Comparison of ENCODE assay signal across 7 cellular contexts in genomic region chr2:73970850-73971471, GRCh38. TPM values are rescaled to one million over a fixed set of nuclear protein-coding genes. Genes with fewer than 3 reads are reported as not detected.
A peak's percentile ranks its signal among the peaks of the same experiment; 100 is the strongest.
DNase-seq lines count a peak whose midpoint lies in the region; ATAC-seq and TF ChIP-seq lines count a peak whose summit lies in the region.

No MANE protein-coding gene starts in this region.

- DNase-seq in GM13976 (ENCODE audit: low spot score) (peak; percentile 50), activated B cell treated with CpG ODN at 0.5 μM for 24 hours (no peak), foreskin keratinocyte (no peak)
- peak; percentile 22 to 68 for DNase-seq in stimulated activated effector memory CD8-positive, alpha-beta T cell treated with anti-CD3 and anti-CD28 coated beads, Interleukin-12 subunit alpha, Interleukin-12 subunit beta, amount 100 ng/mL, for 72 hours (ENCODE audit: low spot score in 2 of 2)

- intact Hi-C loops in activated B cell treated with CpG ODN at 0.5 μM for 24 hours (cut with micrococcal nuclease), result loop anchor here (1.0 to 2.0 kb wide), 3 partner anchors 8 to 44 kb away; partner anchors contain the start of genes DGUOK and TET3

- no peaks in the 10 kb centered on the region for H3K27me3 Mint-ChIP-seq in activated B cell treated with CpG ODN at 0.5 μM for 24 hours

- ATAC-seq in GM21576 (IDR thresholded peaks at IDR 0.05; ENCODE audit: unreplicated experiment), result peak; percentile 74
- ATAC-seq in activated B cell treated with CpG ODN at 0.5 μM for 24 hours (ENCODE audit: low read depth), result peak; percentile 78
- peak; percentile 41 for ATAC-seq in gastroesophageal sphincter
- peak; percentile 89 for ATAC-seq in stimulated activated effector memory CD8-positive, alpha-beta T cell treated with anti-CD3 and anti-CD28 coated beads, Interleukin-12 subunit alpha, Interleukin-12 subunit beta, amount 100 ng/mL, for 72 hours
- ATAC-seq in foreskin keratinocyte, result no peak

- 24 to 46% methylated on average over 3 to 5 of the region's 7 CpGs for WGBS in gastroesophageal sphincter (ENCODE audit: low coverage in 1 of 2), 2 donors

- POLR2A ChIA-PET in activated B cell treated with CpG ODN at 0.5 μM for 24 hours (lab: Charles Lee), result interaction anchor here (0.5 to 1.9 kb wide), 10 partner anchors 11 to 282 kb away, joined by 3 to 9 read pairs (median 4); no protein-coding TSS in a partner anchor

- CTCF ChIA-PET in activated B cell treated with CpG ODN at 0.5 μM for 24 hours (lab: Charles Lee), result interaction anchor here (0.6 to 1.1 kb wide), 2 partner anchors 31 to 366 kb away, joined by 3 read pairs; no protein-coding TSS in a partner anchor

- no peak for TF ChIP-seq POLR2A in gastroesophageal sphincter (IDR thresholded peaks at IDR 0.05)

- H3K4me1 ChIP-seq in KMS-11 (ENCODE audit: low read depth, poor library complexity, severe bottlenecking), result peaks cover 44% of the 10 kb centered on the region
- peaks cover 0 to 21% (median 10%) of the 10 kb centered on the region in 3 donors for H3K4me1 ChIP-seq in gastroesophageal sphincter
- no peaks in the 10 kb centered on the region for H3K4me1 ChIP-seq in foreskin keratinocyte

- H3K4me3 ChIP-seq in KMS-11 (IDR thresholded peaks at IDR 0.05; ENCODE audit: insufficient read depth, low read depth, low read length) (no peak overlapping the region), gastroesophageal sphincter (no peak overlapping the region)

- H4K20me1 ChIP-seq in KMS-11 (ENCODE audit: insufficient read depth), result no peaks in the 10 kb centered on the region

- in situ Hi-C loops in GM13976 (cut with MboI; ENCODE audit: low sequenced_read_pairs, unreplicated experiment), result no loop called here

- TF ChIP-seq CTCF in GM13976 (IDR thresholded peaks at IDR 0.05; ENCODE audit: borderline replicate concordance, control extremely low read depth, extremely low read depth, insufficient read depth, missing control alignments), result no peak
- no peak for TF ChIP-seq CTCF in KMS-11 (conservative IDR thresholded peaks at IDR 0.05; ENCODE audit: low read depth, low read length)
- no peak for TF ChIP-seq CTCF in activated B cell treated with CpG ODN at 0.5 μM for 24 hours (IDR thresholded peaks at IDR 0.05)
- TF ChIP-seq CTCF in gastroesophageal sphincter (IDR thresholded peaks at IDR 0.05), result no peak
- TF ChIP-seq CTCF in foreskin keratinocyte (conservative IDR thresholded peaks at IDR 0.05), result no peak

- H3K27ac Mint-ChIP-seq in activated B cell treated with CpG ODN at 0.5 μM for 24 hours, result peak overlapping the region; percentile 54
- H3K27ac Mint-ChIP-seq in stimulated activated effector memory CD8-positive, alpha-beta T cell treated with anti-CD3 and anti-CD28 coated beads, Interleukin-12 subunit alpha, Interleukin-12 subunit beta, amount 100 ng/mL, for 72 hours, result peak overlapping the region; percentile 78

- peak overlapping the region; percentile 20; the same call in 1 of the 2 replicates for H3K9ac ChIP-seq in KMS-11

- H3K27ac ChIP-seq in KMS-11, result peak overlapping the region; percentile 58
- peak overlapping the region in 2 of 4 donors; percentile 10 to 49 for H3K27ac ChIP-seq in gastroesophageal sphincter
- no peak overlapping the region for H3K27ac ChIP-seq in foreskin keratinocyte

- H3K27me3 ChIP-seq in KMS-11 (ENCODE audit: insufficient read depth, low read depth), result no peaks in the 10 kb centered on the region
- H3K27me3 ChIP-seq in gastroesophageal sphincter, result no peaks in the 10 kb centered on the region
- H3K27me3 ChIP-seq in foreskin keratinocyte, result no peaks in the 10 kb centered on the region

- peaks cover 49% of the 10 kb centered on the region for H3K4me1 Mint-ChIP-seq in activated B cell treated with CpG ODN at 0.5 μM for 24 hours
- H3K4me1 Mint-ChIP-seq in stimulated activated effector memory CD8-positive, alpha-beta T cell treated with anti-CD3 and anti-CD28 coated beads, Interleukin-12 subunit alpha, Interleukin-12 subunit beta, amount 100 ng/mL, for 72 hours, result peaks cover 35% of the 10 kb centered on the region

- no peaks in the 10 kb centered on the region for H3K36me3 Mint-ChIP-seq in activated B cell treated with CpG ODN at 0.5 μM for 24 hours (ENCODE audit: low read depth)
- peaks cover 6% of the 10 kb centered on the region for H3K36me3 Mint-ChIP-seq in stimulated activated effector memory CD8-positive, alpha-beta T cell treated with anti-CD3 and anti-CD28 coated beads, Interleukin-12 subunit alpha, Interleukin-12 subunit beta, amount 100 ng/mL, for 72 hours

- H3K4me3 Mint-ChIP-seq in activated B cell treated with CpG ODN at 0.5 μM for 24 hours, result peak overlapping the region; percentile 72
- H3K4me3 Mint-ChIP-seq in stimulated activated effector memory CD8-positive, alpha-beta T cell treated with anti-CD3 and anti-CD28 coated beads, Interleukin-12 subunit alpha, Interleukin-12 subunit beta, amount 100 ng/mL, for 72 hours, result peak overlapping the region; percentile 60

- no peaks in the 10 kb centered on the region for H3K9me3 Mint-ChIP-seq in activated B cell treated with CpG ODN at 0.5 μM for 24 hours
- H3K9me3 Mint-ChIP-seq in stimulated activated effector memory CD8-positive, alpha-beta T cell treated with anti-CD3 and anti-CD28 coated beads, Interleukin-12 subunit alpha, Interleukin-12 subunit beta, amount 100 ng/mL, for 72 hours, result no peaks in the 10 kb centered on the region

- peak overlapping the region; percentile 77 for H3K4me2 ChIP-seq in KMS-11

- no peaks in the 10 kb centered on the region for H3K79me2 ChIP-seq in KMS-11 (ENCODE audit: insufficient read depth, low read depth)

- H3K9me3 ChIP-seq in gastroesophageal sphincter, result no peaks in the 10 kb centered on the region

- no peak for TF ChIP-seq EP300 in gastroesophageal sphincter (IDR thresholded peaks at IDR 0.05)

- H2AFZ ChIP-seq in KMS-11 (ENCODE audit: low read depth), result peak overlapping the region; percentile 61

- H3K36me3 ChIP-seq in KMS-11 (ENCODE audit: insufficient read depth), result no peaks in the 10 kb centered on the region
- H3K36me3 ChIP-seq in gastroesophageal sphincter, result no peaks in the 10 kb centered on the region

RNA-seq across cellular contexts. Expression of gene TET3, which starts 13.7 kb away (rescaled TPM):
- total RNA-seq in activated B cell treated with CpG ODN at 0.5 μM for 24 hours (52.6 and 60.1 TPM in 2 replicates), gastroesophageal sphincter (1 to 10 TPM; 3.3 to 8.9 (median 5.8) TPM), foreskin keratinocyte (5.2 and 5.5 TPM in 2 replicates)
- 0.76 and 0.85 TPM in 2 replicates for polyA plus RNA-seq in foreskin keratinocyte

RNA-seq across cellular contexts. Expression of gene DGUOK, which starts 44.3 kb away (rescaled TPM):
- total RNA-seq in activated B cell treated with CpG ODN at 0.5 μM for 24 hours (70.1 and 77.4 TPM in 2 replicates), gastroesophageal sphincter (10 to 100 TPM; 32.6 to 61.3 (median 38.6) TPM), foreskin keratinocyte (87.6 and 89.1 TPM in 2 replicates)
- 141 and 144 TPM in 2 replicates for polyA plus RNA-seq in foreskin keratinocyte

Comparison
In these comparisons a context has a peak if more than half of its experiments do, and no peak if none do; other contexts are left out.
1. DNase-seq: peak in GM13976 (single experiment) and stimulated activated effector memory CD8-positive, alpha-beta T cell treated with anti-CD3 and anti-CD28 coated beads, Interleukin-12 subunit alpha, Interleukin-12 subunit beta, amount 100 ng/mL, for 72 hours (2 of 2); none in activated B cell treated with CpG ODN at 0.5 μM for 24 hours (single experiment) and foreskin keratinocyte (0 of 2).